Comparison of ENCODE assay signal across 30 cellular contexts in the genomic region with DNA sequence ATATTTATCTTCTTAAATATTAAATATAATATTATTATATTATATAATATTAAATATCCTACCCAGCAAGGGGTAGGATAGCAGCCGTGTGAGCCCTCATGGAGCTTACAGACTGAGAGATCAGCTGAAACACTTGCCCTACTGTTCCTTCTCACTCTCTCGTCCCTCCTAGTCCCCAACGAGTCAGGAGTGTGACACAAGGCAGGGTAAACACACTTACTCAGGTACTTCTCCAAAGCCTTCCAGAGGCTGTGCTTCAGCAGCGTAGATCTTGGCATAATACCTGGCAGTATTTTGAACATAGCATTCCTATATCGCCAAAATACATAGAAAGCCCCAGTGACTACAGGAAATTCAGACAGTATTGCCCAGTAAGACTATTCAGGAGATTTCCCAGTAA.
"Had no signal": no experiment of that assay in that cellular context is flagged by ENCODE, and none has a peak within 500 bp of the region (broad histone marks: within the 10 kb centered on the region; RNA-seq: fewer than 3 reads in every experiment).

No MANE protein-coding gene starts in this region.

- H3K4me3 ChIP-seq: ascending aorta, breast epithelium, esophagus squamous epithelium, gastroesophageal sphincter had no signal

- DNase-seq: activated CD4-positive, alpha-beta memory T cell treated with anti-CD3 and anti-CD28 coated beads, Interleukin-2, amount 10 ng/mL, durations not matched to agents 7 days and 5 days; activated CD4-positive, alpha-beta T cell treated with anti-CD3 and anti-CD28 coated beads for 36 hours; activated CD4-positive, alpha-beta T cell treated with anti-CD3 and anti-CD28 coated beads, Interleukin-2, amount 10 ng/mL, durations not matched to agents 24 days and 14 days; activated CD4-positive, CD25-positive, alpha-beta regulatory T cell; activated gamma-delta T cell; activated naive CD4-positive, alpha-beta T cell; activated naive CD4-positive, alpha-beta T cell treated with anti-CD3 and anti-CD28 coated beads, Interleukin-2, amount 10 ng/mL, durations not matched to agents 7 days and 5 days; activated naive CD8-positive, alpha-beta T cell treated with anti-CD3 and anti-CD28 coated beads, Interleukin-2, amount 10 ng/mL, durations not matched to agents 7 days and 5 days; activated T-cell treated with anti-CD3 and anti-CD28 coated beads, Interleukin-2, amount 50 U/mL, for 1 hour; activated T-cell treated with anti-CD3 and anti-CD28 coated beads, Interleukin-2, amount 50 U/mL, for 48 hours; cortex of kidney; dermis blood vessel endothelial cell; effector CD4-positive, alpha-beta T cell; effector memory CD8-positive, alpha-beta T cell; esophagus squamous epithelium; foreskin melanocyte; T-helper 1 cell; T-helper 17 cell; T1000; WERI-Rb-1 had no signal

- H3K36me3 Mint-ChIP-seq: activated naive CD4-positive, alpha-beta T cell treated with anti-CD3 and anti-CD28 coated beads, Interleukin-2, amount 10 ng/mL, durations not matched to agents 7 days and 5 days; activated naive CD4-positive, alpha-beta T cell treated with anti-CD3 and anti-CD28 coated beads, Interleukin-2, amount 50 U/mL, for 72 hours; activated naive CD8-positive, alpha-beta T cell treated with anti-CD3 and anti-CD28 coated beads, Interleukin-2, amount 10 ng/mL, durations not matched to agents 7 days and 5 days; brain had no signal

- H3K9me3 ChIP-seq: ascending aorta, breast epithelium, esophagus squamous epithelium, gastroesophageal sphincter had no signal

- H3K27ac Mint-ChIP-seq: activated CD4-positive, alpha-beta memory T cell treated with anti-CD3 and anti-CD28 coated beads, Interleukin-2, amount 10 ng/mL, durations not matched to agents 7 days and 5 days; activated CD4-positive, alpha-beta T cell treated with anti-CD3 and anti-CD28 coated beads for 36 hours; activated CD4-positive, alpha-beta T cell treated with anti-CD3 and anti-CD28 coated beads, Interleukin-2, amount 10 ng/mL, durations not matched to agents 24 days and 14 days; activated naive CD4-positive, alpha-beta T cell treated with anti-CD3 and anti-CD28 coated beads, Interleukin-2, amount 10 ng/mL, durations not matched to agents 7 days and 5 days; activated naive CD4-positive, alpha-beta T cell treated with anti-CD3 and anti-CD28 coated beads, Interleukin-2, amount 50 U/mL, for 72 hours; activated naive CD8-positive, alpha-beta T cell treated with anti-CD3 and anti-CD28 coated beads, Interleukin-2, amount 10 ng/mL, durations not matched to agents 7 days and 5 days; activated T-helper 1 cell treated with anti-CD3 and anti-CD28 coated beads, Interleukin-12 subunit alpha, Interleukin-12 subunit beta, Interleukin-2, Interleukin-4 antibody, amounts not matched to agents 30 ng/mL and 10 ng/mL and 1 ng/mL, durations not matched to agents 14 hours and 24 hours and 36 hours; activated T-helper 2 cell treated with anti-CD3 and anti-CD28 coated beads, Interferon-gamma antibody, Interleukin-2, Interleukin-4, amounts not matched to agents 10 μg/mL and 5 μg/mL and 100 μg/mL, durations not matched to agents 14 hours and 24 hours and 36 hours; effector memory CD8-positive, alpha-beta T cell; T-helper 17 cell; T-helper 2 cell treated with Interferon-gamma antibody and Interleukin-4, amounts not matched to agents 5 μg/mL and 100 μg/mL, for 36 hours had no signal

- H3K4me1 Mint-ChIP-seq: activated CD4-positive, alpha-beta memory T cell treated with anti-CD3 and anti-CD28 coated beads, Interleukin-2, amount 10 ng/mL, durations not matched to agents 7 days and 5 days; activated CD4-positive, alpha-beta T cell treated with anti-CD3 and anti-CD28 coated beads for 36 hours; activated CD4-positive, alpha-beta T cell treated with anti-CD3 and anti-CD28 coated beads, Interleukin-2, amount 10 ng/mL, durations not matched to agents 24 days and 14 days; activated naive CD4-positive, alpha-beta T cell treated with anti-CD3 and anti-CD28 coated beads, Interleukin-2, amount 10 ng/mL, durations not matched to agents 7 days and 5 days; central memory CD8-positive, alpha-beta T cell; T-helper 17 cell had no signal

- H3K36me3 ChIP-seq: ascending aorta, breast epithelium, esophagus squamous epithelium, gastroesophageal sphincter, WERI-Rb-1 had no signal

- H3K27me3 ChIP-seq: ascending aorta, breast epithelium, esophagus squamous epithelium, gastroesophageal sphincter had no signal

- H3K9me3 Mint-ChIP-seq: activated CD4-positive, alpha-beta T cell treated with anti-CD3 and anti-CD28 coated beads, Interleukin-2, amount 10 ng/mL, durations not matched to agents 24 days and 14 days; activated naive CD4-positive, alpha-beta T cell treated with anti-CD3 and anti-CD28 coated beads, Interleukin-2, amount 10 ng/mL, durations not matched to agents 7 days and 5 days; activated T-helper 1 cell treated with anti-CD3 and anti-CD28 coated beads, Interleukin-12 subunit alpha, Interleukin-12 subunit beta, Interleukin-2, Interleukin-4 antibody, amounts not matched to agents 30 ng/mL and 10 ng/mL and 1 ng/mL, durations not matched to agents 14 hours and 24 hours and 36 hours; activated T-helper 2 cell treated with anti-CD3 and anti-CD28 coated beads, Interferon-gamma antibody, Interleukin-2, Interleukin-4, amounts not matched to agents 10 μg/mL and 5 μg/mL and 100 μg/mL, durations not matched to agents 14 hours and 24 hours and 36 hours; central memory CD8-positive, alpha-beta T cell; effector memory CD8-positive, alpha-beta T cell; T-helper 2 cell treated with Interferon-gamma antibody and Interleukin-4, amounts not matched to agents 5 μg/mL and 100 μg/mL, for 36 hours had no signal

- H3K27me3 Mint-ChIP-seq: central memory CD8-positive, alpha-beta T cell had no signal

- H3K4me1 ChIP-seq: ascending aorta, breast epithelium, gastroesophageal sphincter had no signal

- H3K4me3 Mint-ChIP-seq: activated CD4-positive, alpha-beta memory T cell treated with anti-CD3 and anti-CD28 coated beads, Interleukin-2, amount 10 ng/mL, durations not matched to agents 7 days and 5 days; activated CD4-positive, alpha-beta T cell treated with anti-CD3 and anti-CD28 coated beads for 36 hours; activated CD4-positive, alpha-beta T cell treated with anti-CD3 and anti-CD28 coated beads, Interleukin-2, amount 10 ng/mL, durations not matched to agents 24 days and 14 days; activated naive CD4-positive, alpha-beta T cell treated with anti-CD3 and anti-CD28 coated beads, Interleukin-2, amount 10 ng/mL, durations not matched to agents 7 days and 5 days; activated naive CD8-positive, alpha-beta T cell treated with anti-CD3 and anti-CD28 coated beads, Interleukin-2, amount 10 ng/mL, durations not matched to agents 7 days and 5 days; activated T-helper 1 cell treated with anti-CD3 and anti-CD28 coated beads, Interleukin-12 subunit alpha, Interleukin-12 subunit beta, Interleukin-2, Interleukin-4 antibody, amounts not matched to agents 30 ng/mL and 10 ng/mL and 1 ng/mL, durations not matched to agents 14 hours and 24 hours and 36 hours; central memory CD8-positive, alpha-beta T cell; effector memory CD8-positive, alpha-beta T cell; T-helper 17 cell; T-helper 2 cell treated with Interferon-gamma antibody and Interleukin-4, amounts not matched to agents 5 μg/mL and 100 μg/mL, for 36 hours had no signal

- H3K27ac ChIP-seq: ascending aorta, breast epithelium, epithelial cell of prostate, esophagus squamous epithelium, gastroesophageal sphincter, WERI-Rb-1 had no signal

- ATAC-seq: activated CD4-positive, alpha-beta T cell treated with anti-CD3 and anti-CD28 coated beads for 36 hours; activated naive CD4-positive, alpha-beta T cell treated with anti-CD3 and anti-CD28 coated beads, Interleukin-2, amount 50 U/mL, for 72 hours; effector memory CD8-positive, alpha-beta T cell; gastroesophageal sphincter; T-helper 17 cell had no signal
